8 cellular contexts compared by ENCODE assay signal in genomic region chr12:39441189-39441962, GRCh38. TPM values are rescaled to one million over a fixed set of nuclear protein-coding genes. Genes with fewer than 3 reads are reported as not detected.
DNase-seq lines count a peak whose midpoint lies in the region; ATAC-seq and TF ChIP-seq lines count a peak whose summit lies in the region.

No MANE protein-coding gene starts in this region.

- 69 to 72% methylated on average over 5 of the region's 5 CpGs for WGBS in lower leg skin, 2 donors

- intact Hi-C loops in lower leg skin (cut with DNase I; ENCODE audit: low total_unique reads) = no loop called here

- TF ChIP-seq POLR2A in lower leg skin (IDR thresholded peaks at IDR 0.05) = no peak

- H3K27me3 ChIP-seq in endocrine pancreas (ENCODE audit: control insufficient read depth, insufficient read depth, low read length) (no peaks in the 10 kb centered on the region), neuron (ENCODE audit: insufficient read depth, low read length) (no peaks in the 10 kb centered on the region)

- H3K4me1 ChIP-seq in endocrine pancreas (ENCODE audit: control insufficient read depth, insufficient read depth, low read length) = peaks cover 23% of the 10 kb centered on the region
- H3K4me1 ChIP-seq in neuron (ENCODE audit: insufficient read depth, low read length) = peaks cover 28% of the 10 kb centered on the region

- no peak overlapping the region for H2AFZ ChIP-seq in neuron (ENCODE audit: low read depth, low read length)

- no peak overlapping the region for H3K9ac ChIP-seq in endocrine pancreas (ENCODE audit: control insufficient read depth, insufficient read depth, low read length)

- TF ChIP-seq CTCF in lower leg skin (IDR thresholded peaks at IDR 0.05) = no peak

- in situ Hi-C loops in Caki2 (cut with HindIII; ENCODE audit: low pct_unique_long_range_greater_than_20kb, low sequenced_read_pairs) = no loop called here

- peak overlapping the region; percentile 100 for H3K4me3 ChIP-seq in endocrine pancreas (ENCODE audit: control insufficient read depth, insufficient read depth, low read length)
- H3K4me3 ChIP-seq in neuron (ENCODE audit: low read length) = peak overlapping the region; percentile 100
- H3K4me3 ChIP-seq in lower leg skin (ENCODE audit: low read depth, poor library complexity, severe bottlenecking) = no peak overlapping the region

- no peak for ATAC-seq in HG02938 (IDR thresholded peaks at IDR 0.05; ENCODE audit: unreplicated experiment)
- no peak for ATAC-seq in HG03280 (IDR thresholded peaks at IDR 0.05; ENCODE audit: unreplicated experiment)

- H3K36me3 ChIP-seq in endocrine pancreas (ENCODE audit: control insufficient read depth, insufficient read depth, low read length) = no peaks in the 10 kb centered on the region
- no peaks in the 10 kb centered on the region for H3K36me3 ChIP-seq in neuron (ENCODE audit: insufficient read depth, low read length)

- no peaks in the 10 kb centered on the region for H3K9me3 ChIP-seq in endocrine pancreas (ENCODE audit: control insufficient read depth, low read length)
- no peaks in the 10 kb centered on the region for H3K9me3 ChIP-seq in neuron (ENCODE audit: low read length)

- peak; percentile 26 for DNase-seq in Caki2 (ENCODE audit: low read depth)
- DNase-seq in NCI-H82 (lab: John Stamatoyannopoulos, UW) = peak; percentile 41
- DNase-seq in lower leg skin (ENCODE audit: low spot score in 2 of 2) = no peak
- DNase-seq in NCI-H748 treated with DMSO at 0.1 percent for 48 hours (lab: John Stamatoyannopoulos, UW) = no peak

RNA-seq across cellular contexts. Expression of gene KIF21A, which starts 1.5 kb away (rescaled TPM):
- total RNA-seq in Caki2 (2014; rRNA removed; shearing (Covaris generic); ENCODE audit: low replicate concordance) = 19.0 and 22.0 TPM in 2 replicates
- 10 to 100 TPM; 32.2 to 52.6 (median 44.0) TPM for total RNA-seq in lower leg skin

Comparison
In these comparisons a context has a peak if more than half of its experiments do, and no peak if none do; other contexts are left out.
1. DNase-seq: peak in Caki2 (single experiment) and NCI-H82 (single experiment); none in lower leg skin (0 of 2) and NCI-H748 treated with DMSO at 0.1 percent for 48 hours (single experiment).